In genomic region chr15:66188464-66188863, GRCh38 we compare ENCODE assay signal across 10 cellular contexts.
DNase-seq lines count a peak whose midpoint lies in the region; ATAC-seq and TF ChIP-seq lines count a peak whose summit lies in the region.
"Had no signal": no experiment of that assay in that cellular context is flagged by ENCODE, and none has a peak within 500 bp of the region (broad histone marks: within the 10 kb centered on the region; RNA-seq: fewer than 3 reads in every experiment).

No MANE protein-coding gene starts in this region.

- ATAC-seq in GM19328 (IDR thresholded peaks at IDR 0.05; ENCODE audit: unreplicated experiment) = no peak
- ATAC-seq: gastroesophageal sphincter had no signal

- H3K4me3 ChIP-seq in coronary artery = no peak overlapping the region
- H3K4me3 ChIP-seq: gastroesophageal sphincter had no signal

- TF ChIP-seq CTCF in coronary artery (IDR thresholded peaks at IDR 0.05) = no peak

- peak; percentile 50 for DNase-seq in COLO668 (lab: John Stamatoyannopoulos, UW; ENCODE audit: unreplicated experiment)
- DNase-seq in DMS53 (lab: John Stamatoyannopoulos, UW) = peak; percentile 36
- DNase-seq in NCI-H524 (lab: John Stamatoyannopoulos, UW) = peak; percentile 80 to 90
- peak; percentile 76 for DNase-seq in cerebellum (ENCODE audit: low spot score)
- DNase-seq in NCI-H1436 treated with DMSO at 0.1 percent for 48 hours (lab: John Stamatoyannopoulos, UW) = no peak
- DNase-seq in coronary artery (ENCODE audit: low spot score) = no peak
- DNase-seq: activated B cell treated with CpG ODN at 0.5 μM for 24 hours, activated gamma-delta T cell had no signal

- H3K27ac ChIP-seq in coronary artery = no peak overlapping the region
- H3K27ac ChIP-seq: gastroesophageal sphincter had no signal

Comparison
In these comparisons a context has a peak if more than half of its experiments do, and no peak if none do; other contexts are left out.
1. DNase-seq: peak in COLO668 (single experiment), DMS53 (single experiment), NCI-H524 (2 of 2) and cerebellum (single experiment); none in NCI-H1436 treated with DMSO at 0.1 percent for 48 hours (single experiment) and coronary artery (single experiment).